ENCODE assay signal across 8 cellular contexts in genomic region chr16:71540-72341, GRCh38. TPM values are rescaled to one million over a fixed set of nuclear protein-coding genes. Genes with fewer than 3 reads are reported as not detected.
DNase-seq lines count a peak whose midpoint lies in the region; ATAC-seq and TF ChIP-seq lines count a peak whose summit lies in the region.

No MANE protein-coding gene starts in this region.

- H3K4me1 ChIP-seq in cardiac muscle cell (ENCODE audit: low read depth) (peaks cover 22% of the 10 kb centered on the region), psoas muscle (peaks cover 53% of the 10 kb centered on the region)

- H3K4me3 ChIP-seq in cardiac muscle cell (peak overlapping the region; percentile 58), psoas muscle (peak overlapping the region; percentile 87)

- 5 to 6% (median 6%) methylated on average over 37 to 47 of the region's 47 CpGs for WGBS in psoas muscle, 3 donors

- intact Hi-C loops in psoas muscle (cut with DNase I), result no loop called here

- ATAC-seq in psoas muscle (peak in 3 of 4 donors; percentile 19 to 33 (median 26)), GM18520 (IDR thresholded peaks at IDR 0.05; ENCODE audit: unreplicated experiment) (no peak)

- TF ChIP-seq CTCF in VCaP (conservative IDR thresholded peaks at IDR 0.05), result no peak
- no peak for TF ChIP-seq CTCF in cardiac muscle cell (IDR thresholded peaks at IDR 0.05; ENCODE audit: low read depth, low read length)
- no peak for TF ChIP-seq CTCF in psoas muscle (IDR thresholded peaks at IDR 0.05)

- H3K9me3 ChIP-seq in cardiac muscle cell (ENCODE audit: low read depth) (no peaks in the 10 kb centered on the region), psoas muscle (no peaks in the 10 kb centered on the region)

- no peaks in the 10 kb centered on the region for H3K27me3 ChIP-seq in cardiac muscle cell
- H3K27me3 ChIP-seq in psoas muscle (ENCODE audit: insufficient read depth in 3 of 3, low read length in 2 of 3), result no peaks in the 10 kb centered on the region

- H3K27ac ChIP-seq in VCaP (peak overlapping the region; percentile 96), cardiac muscle cell (peak overlapping the region; percentile 88), psoas muscle (peak overlapping the region; percentile 87)

- DNase-seq in NCI-H748 (lab: John Stamatoyannopoulos, UW; ENCODE audit: unreplicated experiment), result peak; percentile 45
- no peak for DNase-seq in NCI-H748 treated with DMSO at 0.1 percent for 48 hours (lab: John Stamatoyannopoulos, UW)
- DNase-seq in cardiac muscle cell (ENCODE audit: low read depth in 1 of 2, low spot score in 1 of 2), result peak; percentile 65 to 69
- peak; percentile 80 to 81 for DNase-seq in psoas muscle
- no peak for DNase-seq in HUDEP-2 (lab: John Stamatoyannopoulos, UW; ENCODE audit: unreplicated experiment in 76 of 76)
- no peak for DNase-seq in NCI-H1694 treated with DMSO at 0.1 percent for 48 hours (lab: John Stamatoyannopoulos, UW)

- H3K36me3 ChIP-seq in cardiac muscle cell, result no peaks in the 10 kb centered on the region
- no peaks in the 10 kb centered on the region for H3K36me3 ChIP-seq in psoas muscle (ENCODE audit: insufficient read depth in 1 of 2, low read depth in 1 of 2)

RNA-seq across cellular contexts. Expression of gene RHBDF1, which starts 0.7 kb away (rescaled TPM):
- total RNA-seq in cardiac muscle cell, result 27.2 and 28.2 TPM in 2 replicates
- polyA plus RNA-seq in cardiac muscle cell, result 27.9 and 38.2 TPM in 2 replicates
- total RNA-seq in psoas muscle, result 10 to 100 TPM in 3 of 4 donors, 1 to 10 TPM in 1; 9.0 to 24.8 (median 20.8) TPM
- polyA plus RNA-seq in psoas muscle, result 10 to 100 TPM; 11.4 to 22.2 (median 15.3) TPM

RNA-seq across cellular contexts. Expression of gene MPG, which starts 6.3 kb away (rescaled TPM):
- 90.2 and 135 TPM in 2 replicates for total RNA-seq in cardiac muscle cell
- 78.2 and 93.7 TPM in 2 replicates for polyA plus RNA-seq in cardiac muscle cell
- total RNA-seq in psoas muscle, result 10 to 100 TPM; 23.0 to 43.1 (median 37.8) TPM
- 10 to 100 TPM; 53.8 to 68.1 (median 57.7) TPM for polyA plus RNA-seq in psoas muscle

RNA-seq across cellular contexts. Expression of gene SNRNP25, which starts 18.1 kb away (rescaled TPM):
- total RNA-seq in cardiac muscle cell (44.7 and 70.3 TPM in 2 replicates), psoas muscle (10 to 100 TPM; 40.0 to 62.0 (median 48.9) TPM)
- polyA plus RNA-seq in cardiac muscle cell (94.2 and 123 TPM in 2 replicates), psoas muscle (10 to 100 TPM; 65.3 to 82.2 (median 70.5) TPM)

RNA-seq across cellular contexts. Expression of gene POLR3K, which starts 18.3 kb away (rescaled TPM):
- total RNA-seq in cardiac muscle cell (6.7 and 7.1 TPM in 2 replicates), psoas muscle (10 to 100 TPM in 2 of 4 donors, 1 to 10 TPM in 2; 5.8 to 16.2 (median 9.0) TPM)
- polyA plus RNA-seq in cardiac muscle cell (28.7 and 29.6 TPM in 2 replicates), psoas muscle (10 to 100 TPM in 2 of 3 donors, 1 to 10 TPM in 1; 8.9 to 17.5 (median 11.7) TPM)

Comparison
In these comparisons a context has a peak if more than half of its experiments do, and no peak if none do; other contexts are left out.
1. DNase-seq: peak in NCI-H748 (single experiment), cardiac muscle cell (2 of 2) and psoas muscle (2 of 2); none in NCI-H748 treated with DMSO at 0.1 percent for 48 hours (single experiment), HUDEP-2 (0 of 76) and NCI-H1694 treated with DMSO at 0.1 percent for 48 hours (single experiment).
2. Peak in every context shown above with its lines, with median percentiles within 50 percentile points of each other: H3K27ac ChIP-seq.